In genomic region chr1:229507951-229508822, GRCh38 we compare ENCODE assay signal across 1 cellular context.
TF ChIP-seq lines count a peak whose summit lies in the region.

TSS of gene NUP133 (minus strand) at chr1:229508341. CDS start at chr1:229508249, 92 bp downstream.

TF ChIP-seq in HepG2, 621 proteins besides CTCF, POLR2A, EP300 and RAD21 (continued from another document and continues in another):
- TF ChIP-seq THAP9 (CRISPR knock-in tag; IDR thresholded peaks at IDR 0.05; ENCODE audit: borderline replicate concordance) = peak; percentile 86; the same call in 1 of the 2 replicates
- TF ChIP-seq TCF7 (IDR thresholded peaks at IDR 0.05; ENCODE audit: low read depth) = no peak
- TF ChIP-seq MEIS2 (CRISPR knock-in tag; IDR thresholded peaks at IDR 0.05) = peak; percentile 71; the same call in 1 of the 2 replicates
- TF ChIP-seq THAP11 (CRISPR knock-in tag; IDR thresholded peaks at IDR 0.05) = peak; percentile 92
- TF ChIP-seq ZNF441 (CRISPR knock-in tag; IDR thresholded peaks at IDR 0.05; ENCODE audit: borderline replicate concordance) = peak; percentile 75
- TF ChIP-seq TP53 (CRISPR knock-in tag; conservative IDR thresholded peaks at IDR 0.05) = no peak
- TF ChIP-seq TARDBP (CRISPR knock-in tag; IDR thresholded peaks at IDR 0.05) = peak; percentile 86
- no peak; the same call in 1 of the 2 replicates for TF ChIP-seq ZNF598 (CRISPR knock-in tag; IDR thresholded peaks at IDR 0.05; ENCODE audit: borderline replicate concordance)
- TF ChIP-seq PHF8 (CRISPR knock-in tag; IDR thresholded peaks at IDR 0.05) = peak; percentile 98
- peak; percentile 72 for TF ChIP-seq SMAD3 (CRISPR knock-in tag; IDR thresholded peaks at IDR 0.05)
- peak; percentile 99 for TF ChIP-seq KDM5A (IDR thresholded peaks at IDR 0.05; ENCODE audit: borderline replicate concordance, low read length)
- TF ChIP-seq ZMYM4 (CRISPR knock-in tag; IDR thresholded peaks at IDR 0.05) = peak; percentile 97
- peak; percentile 65; the same call in 1 of the 2 replicates for TF ChIP-seq KLF15 (CRISPR knock-in tag; IDR thresholded peaks at IDR 0.05; ENCODE audit: borderline replicate concordance)
- TF ChIP-seq ARHGAP35 (CRISPR knock-in tag; IDR thresholded peaks at IDR 0.05; ENCODE audit: borderline replicate concordance) = no peak; the same call in 1 of the 2 replicates
- TF ChIP-seq POGK (CRISPR knock-in tag; conservative IDR thresholded peaks at IDR 0.05) = peak; percentile 80
- 0 out of 2 replicates have a peak, but pooled peaks have one; percentile 14 for TF ChIP-seq ZFP1 (CRISPR knock-in tag; IDR thresholded peaks at IDR 0.05)
- peak; percentile 93 for TF ChIP-seq YY1 (IDR thresholded peaks at IDR 0.05; ENCODE audit: insufficient read depth, insufficient replicate concordance, low read depth, low read length)
- no peak for TF ChIP-seq SATB2 (CRISPR knock-in tag; IDR thresholded peaks at IDR 0.05)
- peak; percentile 68; the same call in 1 of the 2 replicates for TF ChIP-seq MLX (CRISPR knock-in tag; IDR thresholded peaks at IDR 0.05)
- peak; percentile 80; the same call in 1 of the 2 replicates for TF ChIP-seq MYC (CRISPR knock-in tag; IDR thresholded peaks at IDR 0.05; ENCODE audit: borderline replicate concordance)
- peak; percentile 46; the same call in 1 of the 2 replicates for TF ChIP-seq SP5 (CRISPR knock-in tag; IDR thresholded peaks at IDR 0.05; ENCODE audit: borderline replicate concordance, low read depth)
- TF ChIP-seq KAT7 (CRISPR knock-in tag; IDR thresholded peaks at IDR 0.05; ENCODE audit: borderline replicate concordance) = peak; percentile 89; the same call in 1 of the 2 replicates
- peak in 1 of 2 experiments; percentile 86; a peak in 2 of 4 replicates for TF ChIP-seq KLF16 (CRISPR knock-in tag; IDR thresholded peaks at IDR 0.05)
- peak; percentile 95 for TF ChIP-seq E2F5 (CRISPR knock-in tag; conservative IDR thresholded peaks at IDR 0.05)
- no peak for TF ChIP-seq HOMEZ (CRISPR knock-in tag; IDR thresholded peaks at IDR 0.05; ENCODE audit: low read depth)
- TF ChIP-seq SRSF9 (IDR thresholded peaks at IDR 0.05; ENCODE audit: borderline replicate concordance, insufficient read depth, low read depth, low read length, poor library complexity, severe bottlenecking) = no peak
- TF ChIP-seq RXRA (CRISPR knock-in tag; IDR thresholded peaks at IDR 0.05) = peak; percentile 76
- TF ChIP-seq DBP (CRISPR knock-in tag; IDR thresholded peaks at IDR 0.05; ENCODE audit: not compliant biosample characterization) = peak; percentile 33
- TF ChIP-seq ZFY (CRISPR knock-in tag; IDR thresholded peaks at IDR 0.05) = peak; percentile 97
- peak; percentile 98 for TF ChIP-seq KAT8 (CRISPR knock-in tag; IDR thresholded peaks at IDR 0.05)
- no peak for TF ChIP-seq ELK4 (CRISPR knock-in tag; IDR thresholded peaks at IDR 0.05; ENCODE audit: borderline replicate concordance)
- 0 out of 2 replicates have a peak, but pooled peaks have one; percentile 56 for TF ChIP-seq BRD4 (CRISPR knock-in tag; IDR thresholded peaks at IDR 0.05)
- no peak for TF ChIP-seq GLMP (CRISPR knock-in tag; IDR thresholded peaks at IDR 0.05; ENCODE audit: borderline replicate concordance)
- peak; percentile 85 for TF ChIP-seq SIN3B (IDR thresholded peaks at IDR 0.05; ENCODE audit: low read length)
- TF ChIP-seq TEF (CRISPR knock-in tag; IDR thresholded peaks at IDR 0.05) = 0 out of 2 replicates have a peak, but pooled peaks have one; percentile 24
- peak; percentile 77; the same call in 1 of the 2 replicates for TF ChIP-seq ZMAT3 (CRISPR knock-in tag; conservative IDR thresholded peaks at IDR 0.05)
- TF ChIP-seq DMAP1 (CRISPR knock-in tag; IDR thresholded peaks at IDR 0.05) = peak; percentile 91
- no peak; the same call in 1 of the 2 replicates for TF ChIP-seq GTF2F1 (IDR thresholded peaks at IDR 0.05; ENCODE audit: low read length)
- TF ChIP-seq ZNF318 (CRISPR knock-in tag; IDR thresholded peaks at IDR 0.05) = peak; percentile 34; the same call in 1 of the 2 replicates
- peak; percentile 77; the same call in 1 of the 2 replicates for TF ChIP-seq ZNF772 (CRISPR knock-in tag; IDR thresholded peaks at IDR 0.05)
